14 cellular contexts compared by ENCODE assay signal in genomic region chr3:126468028-126468891, GRCh38. TPM values are rescaled to one million over a fixed set of nuclear protein-coding genes. Genes with fewer than 3 reads are reported as not detected.
DNase-seq lines count a peak whose midpoint lies in the region; ATAC-seq and TF ChIP-seq lines count a peak whose summit lies in the region.
"Had no signal": no experiment of that assay in that cellular context is flagged by ENCODE, and none has a peak within 500 bp of the region (broad histone marks: within the 10 kb centered on the region; RNA-seq: fewer than 3 reads in every experiment).

No MANE protein-coding gene starts in this region.

- no peak for TF ChIP-seq POLR2A in NB4 (IDR thresholded peaks at IDR 0.05; ENCODE audit: extremely low read depth, insufficient read length)

- TF ChIP-seq CTCF in NB4 (IDR thresholded peaks at IDR 0.05; ENCODE audit: low read depth, low read length) (no peak), epithelial cell of esophagus (IDR thresholded peaks at IDR 0.05; ENCODE audit: insufficient read depth, low read depth, low read length, missing control alignments) (no peak)

- DNase-seq in SKM-1 treated with dmso at 0.1 percent for 144 hours (lab: John Stamatoyannopoulos, UW; ENCODE audit: unreplicated experiment) = peak; percentile 24
- DNase-seq in SKM-1 (lab: John Stamatoyannopoulos, UW; ENCODE audit: unreplicated experiment) = no peak
- DNase-seq in NB4 (ENCODE audit: low read depth) = peak; percentile 58
- DNase-seq in epithelial cell of esophagus (ENCODE audit: low read depth) = peak; percentile 34
- DNase-seq in posterior vena cava (ENCODE audit: low spot score) = peak; percentile 59
- DNase-seq in amniotic stem cell (lab: John Stamatoyannopoulos, UW) = no peak
- DNase-seq: 8988T; DMS79; NCI-H2029 treated with DMSO at 0.1 percent for 48 hours; stimulated activated CD4-positive, alpha-beta T cell treated with anti-CD3 and anti-CD28 coated beads, Interleukin-4, amount 100 ng/mL, for 4 hours had no signal

- ATAC-seq in GM18907 (IDR thresholded peaks at IDR 0.05; ENCODE audit: unreplicated experiment) (no peak), HG02852 (IDR thresholded peaks at IDR 0.05; ENCODE audit: unreplicated experiment) (no peak)

- intact Hi-C loops in posterior vena cava (cut with DNase I) = no loop called here

- H3K4me3 ChIP-seq in NB4 (ENCODE audit: low read depth, low read length) (no peak overlapping the region), epithelial cell of esophagus (ENCODE audit: low read length) (no peak overlapping the region)
- H3K4me3 ChIP-seq: thoracic aorta had no signal

RNA-seq across cellular contexts. Expression of gene ZXDC, which starts 7.4 kb away (rescaled TPM):
- 10 to 100 TPM; 26.8 to 26.9 TPM for total RNA-seq in posterior vena cava

RNA-seq across cellular contexts. Expression of gene UROC1, which starts 49.3 kb away (rescaled TPM):
- not detected for total RNA-seq in posterior vena cava
- total RNA-seq: omental fat pad, thoracic aorta had no signal

RNA-seq across cellular contexts. Expression of gene CHST13, which starts 55.7 kb away (rescaled TPM):
- total RNA-seq in posterior vena cava = under 1 TPM; 0.86 to 0.88 TPM
- total RNA-seq: thoracic aorta had no signal

Comparison
In these comparisons a context has a peak if more than half of its experiments do, and no peak if none do; other contexts are left out.
1. DNase-seq: peak in SKM-1 treated with dmso at 0.1 percent for 144 hours (single experiment), NB4 (single experiment), epithelial cell of esophagus (single experiment) and posterior vena cava (single experiment); none in SKM-1 (single experiment) and amniotic stem cell (single experiment).